Comparison of ENCODE assay signal across 17 cellular contexts in genomic region chr14:31902002-31902401, GRCh38.
DNase-seq lines count a peak whose midpoint lies in the region; ATAC-seq, FAIRE-seq and TF ChIP-seq lines count a peak whose summit lies in the region.
"Had no signal": no experiment of that assay in that cellular context is flagged by ENCODE, and none has a peak within 500 bp of the region (broad histone marks: within the 10 kb centered on the region; RNA-seq: fewer than 3 reads in every experiment).

No MANE protein-coding gene starts in this region.

- H3K27ac Mint-ChIP-seq in WTC11 = no peak overlapping the region
- H3K27ac Mint-ChIP-seq: activated naive CD4-positive, alpha-beta T cell treated with anti-CD3 and anti-CD28 coated beads, Interleukin-2, amount 50 U/mL, for 24 hours; CD4-positive, alpha-beta T cell had no signal

- no peaks in the 10 kb centered on the region for H3K9me3 Mint-ChIP-seq in WTC11
- H3K9me3 Mint-ChIP-seq: activated naive CD4-positive, alpha-beta T cell treated with anti-CD3 and anti-CD28 coated beads, Interleukin-2, amount 50 U/mL, for 24 hours; CD4-positive, alpha-beta T cell had no signal

- TF ChIP-seq CTCF in WTC11 (IDR thresholded peaks at IDR 0.05) = no peak

- POLR2A ChIA-PET in WTC11 (lab: Charles Lee) = no interaction called here

- FAIRE-seq in RCC 7860 (lab: Jason Lieb, UNC) = no peak
- FAIRE-seq: kidney had no signal

- DNase-seq in stimulated activated CD4-positive, alpha-beta T cell treated with anti-CD3 and anti-CD28 coated beads, Interleukin-15, amount 100 ng/mL, for 24 hours = peak; percentile 11
- no peak for DNase-seq in stimulated activated CD4-positive, alpha-beta T cell treated with anti-CD3 and anti-CD28 coated beads, Interleukin-4, amount 100 ng/mL, for 24 hours
- no peak for DNase-seq in WTC11 (ENCODE audit: low spot score)
- DNase-seq in kidney tubule cell (ENCODE audit: low spot score) = peak; percentile 75
- DNase-seq in EL = no peak
- no peak for DNase-seq in RCC 7860 (ENCODE audit: low spot score)
- DNase-seq: CD4-positive, alpha-beta T cell; head of caudate nucleus; IMR-90; kidney; MV-4-11; NCI-H2029; NCI-H524 had no signal

- H3K4me1 Mint-ChIP-seq in WTC11 = no peaks in the 10 kb centered on the region
- H3K4me1 Mint-ChIP-seq: activated naive CD4-positive, alpha-beta T cell treated with anti-CD3 and anti-CD28 coated beads, Interleukin-2, amount 50 U/mL, for 24 hours had no signal

- no peaks in the 10 kb centered on the region for H3K36me3 Mint-ChIP-seq in WTC11
- H3K36me3 Mint-ChIP-seq: activated naive CD4-positive, alpha-beta T cell treated with anti-CD3 and anti-CD28 coated beads, Interleukin-2, amount 50 U/mL, for 24 hours had no signal

- ATAC-seq in WTC11 = peak; percentile 28; the same call in 1 of the 2 replicates
- ATAC-seq in GM21423 (IDR thresholded peaks at IDR 0.05; ENCODE audit: unreplicated experiment) = no peak
- no peak for ATAC-seq in HG03342 (IDR thresholded peaks at IDR 0.05; ENCODE audit: unreplicated experiment)

- CTCF ChIA-PET in WTC11 (lab: Charles Lee) = no interaction called here

- no peak overlapping the region for H3K4me3 Mint-ChIP-seq in WTC11
- H3K4me3 Mint-ChIP-seq: activated naive CD4-positive, alpha-beta T cell treated with anti-CD3 and anti-CD28 coated beads, Interleukin-2, amount 50 U/mL, for 24 hours; CD4-positive, alpha-beta T cell; neural crest cell had no signal

- H3K27me3 Mint-ChIP-seq in WTC11 (ENCODE audit: low read depth) = no peaks in the 10 kb centered on the region
- H3K27me3 Mint-ChIP-seq: activated naive CD4-positive, alpha-beta T cell treated with anti-CD3 and anti-CD28 coated beads, Interleukin-2, amount 50 U/mL, for 24 hours; CD4-positive, alpha-beta T cell had no signal

TF ChIP-seq in WTC11, 78 proteins besides CTCF, POLR2A, EP300 and RAD21:
- TF ChIP-seq ERG (CRISPR knock-in tag; IDR thresholded peaks at IDR 0.05) = no peak
- TF ChIP-seq TP53 (CRISPR knock-in tag; IDR thresholded peaks at IDR 0.05) = no peak
- no peak for TF ChIP-seq GABPB1 (CRISPR knock-in tag; IDR thresholded peaks at IDR 0.05)
TF ChIP-seq in WTC11: peak in this region for 0.

Comparison
In these comparisons a context has a peak if more than half of its experiments do, and no peak if none do; other contexts are left out.
1. DNase-seq: peak in stimulated activated CD4-positive, alpha-beta T cell treated with anti-CD3 and anti-CD28 coated beads, Interleukin-15, amount 100 ng/mL, for 24 hours (single experiment) and kidney tubule cell (single experiment); none in stimulated activated CD4-positive, alpha-beta T cell treated with anti-CD3 and anti-CD28 coated beads, Interleukin-4, amount 100 ng/mL, for 24 hours (single experiment), WTC11 (single experiment), EL (single experiment) and RCC 7860 (single experiment).